In the genomic region with DNA sequence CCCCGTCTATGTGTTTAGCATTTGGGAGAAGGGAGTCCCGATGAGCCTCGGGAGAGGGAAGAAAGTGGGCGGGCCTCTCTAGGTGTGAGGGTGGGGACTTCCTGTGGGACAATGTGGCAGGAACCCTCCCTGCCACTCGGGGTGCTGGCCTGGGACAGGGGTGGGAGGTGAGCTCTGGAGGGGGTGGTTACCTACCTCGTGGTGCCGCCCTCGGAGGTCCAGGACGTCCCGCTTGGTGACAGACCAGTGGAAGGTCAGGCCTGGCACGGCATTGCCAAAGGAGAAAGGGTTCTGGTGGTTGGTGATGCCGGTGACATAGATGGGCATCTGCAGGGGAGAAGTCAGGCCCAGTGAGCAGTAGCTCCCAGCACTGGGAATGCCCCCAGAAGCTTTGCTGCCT, we compare ENCODE assay signal across 17 cellular contexts.
DNase-seq lines count a peak whose midpoint lies in the region; ATAC-seq and TF ChIP-seq lines count a peak whose summit lies in the region.
"Had no signal": no experiment of that assay in that cellular context is flagged by ENCODE, and none has a peak within 500 bp of the region (broad histone marks: within the 10 kb centered on the region; RNA-seq: fewer than 3 reads in every experiment).

No MANE protein-coding gene starts in this region.

- CTCF ChIA-PET in MCF 10A (lab: Yijun Ruan, JAX) = interaction anchor here (0.6 to 0.7 kb wide), 2 partner anchors 30 to 513 kb away, joined by 3 to 5 read pairs; no protein-coding TSS in a partner anchor

- H3K27me3 Mint-ChIP-seq in MCF 10A (ENCODE audit: insufficient read depth, unreplicated experiment) = no peaks in the 10 kb centered on the region
- H3K27me3 Mint-ChIP-seq in T-helper 17 cell = no peaks in the 10 kb centered on the region
- no peaks in the 10 kb centered on the region for H3K27me3 Mint-ChIP-seq in stimulated activated memory B cell treated with anti-CD40 and anti-IgM and Interleukin-4, amounts not matched to agents 10 μg/mL and 1 μg/mL and 100 μg/mL, for 72 hours

- in situ Hi-C loops in gastrocnemius medialis (cut with MboI; ENCODE audit: low sequenced_read_pairs in 4 of 4) = no loop called here

- H3K27ac Mint-ChIP-seq in MCF 10A (ENCODE audit: low read depth, unreplicated experiment) (peak overlapping the region; percentile 63), T-helper 17 cell (peak overlapping the region; percentile 39)
- H3K27ac Mint-ChIP-seq in stimulated activated memory B cell treated with anti-CD40 and anti-IgM and Interleukin-4, amounts not matched to agents 10 μg/mL and 1 μg/mL and 100 μg/mL, for 72 hours = peak overlapping the region; percentile 77

- H3K4me3 Mint-ChIP-seq in MCF 10A (ENCODE audit: unreplicated experiment) (no peak overlapping the region), T-helper 17 cell (no peak overlapping the region)
- H3K4me3 Mint-ChIP-seq in stimulated activated memory B cell treated with anti-CD40 and anti-IgM and Interleukin-4, amounts not matched to agents 10 μg/mL and 1 μg/mL and 100 μg/mL, for 72 hours = no peak overlapping the region
- H3K4me3 Mint-ChIP-seq: H9 had no signal

- H3K4me3 ChIP-seq in breast epithelium (no peak overlapping the region), DND-41 (ENCODE audit: low read depth in 1 of 2, low read length in 2 of 2) (no peak overlapping the region), gastrocnemius medialis (no peak overlapping the region), vagina (no peak overlapping the region)
- H3K4me3 ChIP-seq: A549 had no signal

- no peak for DNase-seq in MCF 10A (ENCODE audit: unreplicated experiment)
- no peak for DNase-seq in breast epithelium (ENCODE audit: low spot score in 2 of 2)
- DNase-seq in DND-41 = no peak
- DNase-seq in T-helper 17 cell = no peak
- no peak for DNase-seq in gastrocnemius medialis
- no peak for DNase-seq in NCI-H1417 treated with DMSO at 0.1 percent for 48 hours (lab: John Stamatoyannopoulos, UW)
- DNase-seq in vagina (ENCODE audit: extremely low spot score in 2 of 2) = no peak
- DNase-seq: H9; Kasumi-1; NCI-H1105 treated with DMSO at 0.1 percent for 48 hours; NCI-H187; NCI-H69; NK-92 treated with Interleukin-12 subunit alpha and Interleukin-12 subunit beta, amount 100 ng/mL, for 24 hours; OCI-M1 had no signal

- H3K27ac ChIP-seq in breast epithelium (no peak overlapping the region), DND-41 (ENCODE audit: low read length) (peak overlapping the region; percentile 58), gastrocnemius medialis (no peak overlapping the region), vagina (no peak overlapping the region)
- H3K27ac ChIP-seq: A549 had no signal

- H3K4me1 ChIP-seq in breast epithelium = no peaks in the 10 kb centered on the region
- H3K4me1 ChIP-seq in DND-41 (ENCODE audit: insufficient read depth, low read length) = no peaks in the 10 kb centered on the region
- H3K4me1 ChIP-seq in gastrocnemius medialis = peaks cover 9 to 13% of the 10 kb centered on the region in 2 donors
- H3K4me1 ChIP-seq in vagina = no peaks in the 10 kb centered on the region

- no peak overlapping the region for H2AFZ ChIP-seq in DND-41 (ENCODE audit: low read depth, low read length)

- H3K36me3 Mint-ChIP-seq in MCF 10A (ENCODE audit: insufficient read depth, unreplicated experiment) (no peaks in the 10 kb centered on the region), T-helper 17 cell (ENCODE audit: low read depth) (peaks cover 2% of the 10 kb centered on the region)
- H3K36me3 Mint-ChIP-seq in stimulated activated memory B cell treated with anti-CD40 and anti-IgM and Interleukin-4, amounts not matched to agents 10 μg/mL and 1 μg/mL and 100 μg/mL, for 72 hours = peaks cover 80% of the 10 kb centered on the region

- H3K36me3 ChIP-seq in breast epithelium (no peaks in the 10 kb centered on the region), DND-41 (ENCODE audit: insufficient read depth, low read length) (peaks cover 100% of the 10 kb centered on the region), gastrocnemius medialis (no peaks in the 10 kb centered on the region), vagina (no peaks in the 10 kb centered on the region)

- H4K20me1 ChIP-seq in DND-41 (ENCODE audit: insufficient read depth, low read length) = no peaks in the 10 kb centered on the region

- no peak overlapping the region for H3K9ac ChIP-seq in DND-41 (ENCODE audit: low read depth, low read length)

- TF ChIP-seq CTCF in MCF 10A (IDR thresholded peaks at IDR 0.05; ENCODE audit: unreplicated experiment) (no peak), breast epithelium (IDR thresholded peaks at IDR 0.05) (no peak), DND-41 (IDR thresholded peaks at IDR 0.05; ENCODE audit: borderline replicate concordance, extremely low read depth, low read length, poor library complexity, severe bottlenecking) (no peak), gastrocnemius medialis (IDR thresholded peaks at IDR 0.05 in 4 of 5, conservative IDR thresholded peaks at IDR 0.05 in 1 of 5) (no peak), vagina (IDR thresholded peaks at IDR 0.05) (no peak)

- H3K4me2 ChIP-seq in DND-41 (ENCODE audit: insufficient read depth, low read length) = no peak overlapping the region
- H3K4me2 ChIP-seq: A549 had no signal

- TF ChIP-seq POLR2A in breast epithelium (IDR thresholded peaks at IDR 0.05) = no peak
- TF ChIP-seq POLR2A in gastrocnemius medialis (IDR thresholded peaks at IDR 0.05) = no peak
- no peak for TF ChIP-seq POLR2A in vagina (IDR thresholded peaks at IDR 0.05)

- H3K27me3 ChIP-seq in breast epithelium (no peaks in the 10 kb centered on the region), DND-41 (ENCODE audit: insufficient read depth, low read length, poor library complexity) (no peaks in the 10 kb centered on the region), gastrocnemius medialis (no peaks in the 10 kb centered on the region), vagina (no peaks in the 10 kb centered on the region)

- BruUV-seq in MCF 10A (replicated peaks; lab: Mats Ljungman, UMichigan) = no TSS peak

- H3K9me3 ChIP-seq in breast epithelium (no peaks in the 10 kb centered on the region), DND-41 (ENCODE audit: insufficient read depth, low read length, severe bottlenecking) (no peaks in the 10 kb centered on the region), T-helper 17 cell (ENCODE audit: control insufficient read depth, low read length, poor library complexity, severe bottlenecking) (no peaks in the 10 kb centered on the region), gastrocnemius medialis (no peaks in the 10 kb centered on the region), vagina (no peaks in the 10 kb centered on the region)
- H3K9me3 ChIP-seq: A549 had no signal

- POLR2A ChIA-PET in MCF 10A (lab: Yijun Ruan, JAX) = interaction anchor here (0.7 kb wide), 1 partner anchor 90 kb away, joined by 3 read pairs; no protein-coding TSS in a partner anchor

- H3K4me1 Mint-ChIP-seq in MCF 10A (ENCODE audit: insufficient read depth, unreplicated experiment) = no peaks in the 10 kb centered on the region
- H3K4me1 Mint-ChIP-seq in T-helper 17 cell = peaks cover 9% of the 10 kb centered on the region
- H3K4me1 Mint-ChIP-seq in stimulated activated memory B cell treated with anti-CD40 and anti-IgM and Interleukin-4, amounts not matched to agents 10 μg/mL and 1 μg/mL and 100 μg/mL, for 72 hours = peaks cover 58% of the 10 kb centered on the region

- intact Hi-C loops in MCF 10A (cut with micrococcal nuclease) (no loop called here), breast epithelium (cut with DNase I; ENCODE audit: low total_unique reads) (no loop called here), gastrocnemius medialis (cut with DNase I; ENCODE audit: low total_unique reads) (no loop called here), vagina (cut with DNase I) (no loop called here)

- 0 out of 2 replicates have a peak, but pooled peaks cover 5% of the 10 kb centered on the region for H3K79me2 ChIP-seq in DND-41 (ENCODE audit: insufficient read depth, low read length)

- ATAC-seq in DND-41 (ENCODE audit: insufficient read depth, low read depth) = no peak
- no peak for ATAC-seq in T-helper 17 cell
- ATAC-seq in stimulated activated memory B cell treated with anti-CD40 and anti-IgM and Interleukin-4, amounts not matched to agents 10 μg/mL and 1 μg/mL and 100 μg/mL, for 72 hours = no peak
- ATAC-seq in gastrocnemius medialis = no peak
- ATAC-seq: A549, HepG2 had no signal

- no peaks in the 10 kb centered on the region for H3K9me3 Mint-ChIP-seq in MCF 10A (ENCODE audit: unreplicated experiment)
- H3K9me3 Mint-ChIP-seq in stimulated activated memory B cell treated with anti-CD40 and anti-IgM and Interleukin-4, amounts not matched to agents 10 μg/mL and 1 μg/mL and 100 μg/mL, for 72 hours = no peaks in the 10 kb centered on the region
- H3K9me3 Mint-ChIP-seq: H9 had no signal
